Comparison of ENCODE assay signal across 16 cellular contexts in the genomic region with DNA sequence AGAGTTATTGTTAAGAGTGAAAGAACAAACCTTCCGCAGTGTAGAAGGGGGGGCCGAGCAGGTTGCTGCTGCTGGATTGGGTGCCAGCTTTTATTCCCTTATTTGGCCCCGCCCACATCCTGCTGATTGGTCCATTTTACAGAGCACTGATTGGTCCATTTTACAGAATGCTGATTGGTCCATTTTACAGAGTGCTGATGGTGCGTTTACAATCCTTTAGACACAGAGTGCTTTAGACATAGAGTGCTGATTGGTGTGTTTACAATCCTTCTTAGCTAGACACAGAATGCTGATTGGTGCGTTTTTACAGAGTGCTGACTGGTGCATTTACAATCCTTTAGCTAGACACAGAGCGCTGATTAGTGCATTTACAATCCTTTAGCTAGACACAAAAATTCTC. TPM values are rescaled to one million over a fixed set of nuclear protein-coding genes. Genes with fewer than 3 reads are reported as not detected.
DNase-seq lines count a peak whose midpoint lies in the region; ATAC-seq, FAIRE-seq and TF ChIP-seq lines count a peak whose summit lies in the region.
"Not testable (repeated sequence)": the region's sequence is repeated elsewhere in the genome, so short reads cannot be mapped to it uniquely, and the experiment has no call there.
"Had no signal": no experiment of that assay in that cellular context is flagged by ENCODE, and none has a peak within 500 bp of the region (broad histone marks: within the 10 kb centered on the region; RNA-seq: fewer than 3 reads in every experiment).

No MANE protein-coding gene starts in this region.

- H3K4me3 ChIP-seq in A549, result not testable (repeated sequence)

- POLR2A ChIA-PET in A549 (lab: Yijun Ruan, JAX); activated CD8-positive, alpha-beta T cell treated with anti-CD3 and anti-CD28 coated beads for 36 hours (lab: Charles Lee): not testable (repeated sequence)

- H3K4me1 ChIP-seq in A549, result not testable (repeated sequence)

- not testable (repeated sequence) for FAIRE-seq in A549 (lab: Jason Lieb, UNC)

- H3K4me2 ChIP-seq in A549, result not testable (repeated sequence)

- peak overlapping the region in 2 of 3 donors; percentile 53 to 68 for H3K27ac Mint-ChIP-seq in IgD-negative memory B cell
- not testable (repeated sequence) for H3K27ac Mint-ChIP-seq in activated CD8-positive, alpha-beta T cell treated with anti-CD3 and anti-CD28 coated beads for 36 hours; memory B cell

- CTCF ChIA-PET in A549 (lab: Yijun Ruan, JAX), result interaction anchor here (0.8 to 1.6 kb wide), 3 partner anchors 107 to 206 kb away, joined by 3 to 6 read pairs (median 3); partner anchors contain the start of gene SRD5A3
- CTCF ChIA-PET in activated CD8-positive, alpha-beta T cell treated with anti-CD3 and anti-CD28 coated beads for 36 hours (lab: Charles Lee), result interaction anchor here (2.4 kb wide), 1 partner anchor 206 kb away, joined by 6 read pairs; the partner anchor contains the start of gene SRD5A3

- intact Hi-C loops in activated CD8-positive, alpha-beta T cell treated with anti-CD3 and anti-CD28 coated beads for 36 hours (cut with micrococcal nuclease), result loop anchor here (5.0 kb wide), 1 partner anchor 205 kb away; the partner anchor contains the start of gene SRD5A3

- H3K9me3 Mint-ChIP-seq in IgD-negative memory B cell; activated CD8-positive, alpha-beta T cell treated with anti-CD3 and anti-CD28 coated beads for 36 hours; memory B cell: not testable (repeated sequence)

- in situ Hi-C loops in Caki2 (cut with HindIII; ENCODE audit: low pct_unique_long_range_greater_than_20kb, low sequenced_read_pairs), result not testable (repeated sequence)

- WGBS in A549 (ENCODE audit: missing lambda C conversion rate), result 78% methylated on average over 5 of the region's 6 CpGs

- not testable (repeated sequence) for TF ChIP-seq POLR2A in A549 (IDR thresholded peaks at IDR 0.05; ENCODE audit: low read length); erythroblast (IDR thresholded peaks at IDR 0.05; ENCODE audit: low read length)

- H3K4me1 Mint-ChIP-seq in IgD-negative memory B cell, result peaks cover 5 to 24% (median 15%) of the 10 kb centered on the region in 3 donors
- H3K4me1 Mint-ChIP-seq in activated CD8-positive, alpha-beta T cell treated with anti-CD3 and anti-CD28 coated beads for 36 hours (ENCODE audit: low read depth), result peaks cover 31% of the 10 kb centered on the region
- H3K4me1 Mint-ChIP-seq in memory B cell, result not testable (repeated sequence)

- not testable (repeated sequence) for H3K27ac ChIP-seq in A549

- not testable (repeated sequence) for H3K27me3 Mint-ChIP-seq in IgD-negative memory B cell, memory B cell
- peaks cover 19% of the 10 kb centered on the region for H3K27me3 Mint-ChIP-seq in activated CD8-positive, alpha-beta T cell treated with anti-CD3 and anti-CD28 coated beads for 36 hours

- not testable (repeated sequence) for TF ChIP-seq EP300 in A549 (IDR thresholded peaks at IDR 0.05)

- H3K36me3 Mint-ChIP-seq in IgD-negative memory B cell; activated CD8-positive, alpha-beta T cell treated with anti-CD3 and anti-CD28 coated beads for 36 hours (ENCODE audit: low read depth); memory B cell: not testable (repeated sequence)

- H3K9me3 ChIP-seq in A549, result not testable (repeated sequence)

- H3K4me3 Mint-ChIP-seq in IgD-negative memory B cell, result peak overlapping the region; percentile 32 to 77 (median 50)
- not testable (repeated sequence) for H3K4me3 Mint-ChIP-seq in activated CD8-positive, alpha-beta T cell treated with anti-CD3 and anti-CD28 coated beads for 36 hours; memory B cell

- TF ChIP-seq CTCF in A549 (IDR thresholded peaks at IDR 0.05); activated CD8-positive, alpha-beta T cell treated with anti-CD3 and anti-CD28 coated beads for 36 hours (IDR thresholded peaks at IDR 0.05): not testable (repeated sequence)

- DNase-seq in A549 (ENCODE audit: low read depth in 1 of 2, low spot score in 1 of 2); memory B cell (ENCODE audit: low spot score in 2 of 2): not testable (repeated sequence)
- peak; percentile 18 for DNase-seq in Caki2 (ENCODE audit: low read depth)
- DNase-seq in OCI-M1 (lab: John Stamatoyannopoulos, UW), result peak; percentile 19
- DNase-seq in activated CD8-positive, alpha-beta T cell treated with anti-CD3 and anti-CD28 coated beads for 36 hours, result peak; percentile 11
- peak; percentile 17 to 21 for DNase-seq in erythroblast (lab: John Stamatoyannopoulos, UW)

- not testable (repeated sequence) for TF ChIP-seq RAD21 in A549 (conservative IDR thresholded peaks at IDR 0.05 in 1 of 2, IDR thresholded peaks at IDR 0.05 in 1 of 2)

- not testable (repeated sequence) for ATAC-seq in A549; activated CD8-positive, alpha-beta T cell treated with anti-CD3 and anti-CD28 coated beads for 36 hours
- ATAC-seq in memory B cell (ENCODE audit: low read depth), result peak; percentile 14

TF ChIP-seq in A549, 52 proteins besides CTCF, POLR2A, EP300 and RAD21:
- TF ChIP-seq MAFK (IDR thresholded peaks at IDR 0.05; ENCODE audit: partially characterized antibody), result peak; percentile 92
TF ChIP-seq in A549: peak in this region for 1; not testable (repeated sequence) for 51.

RNA-seq across cellular contexts. Expression of gene CLOCK, which starts 5.3 kb away (rescaled TPM):
- polyA plus RNA-seq in A549 (2011; rRNA removed) (12.6 and 14.2 TPM in 2 replicates), A549 (2017; fragmentation: RNase III; extraction: RNeasy Plus Mini Kit Qiagen cat#74134 plus additional on column Dnase treatment) (6.6 to 8.0 TPM (median 7.8 TPM) in 3 replicates), IgD-negative memory B cell (4.3 TPM)
- polyA plus RNA-seq in A549 (2012; cell fraction: cytosol; rRNA removed), result 1.9 and 3.0 TPM in 2 replicates
- polyA plus RNA-seq in A549 (2012; cell fraction: nucleus; rRNA removed), result 2.1 and 2.3 TPM in 2 replicates
- polyA minus RNA-seq in A549 (2011; rRNA and poly(A)+ RNA removed), result 23.9 and 30.1 TPM in 2 replicates
- total RNA-seq in Caki2 (2014; rRNA removed; shearing (Covaris generic); ENCODE audit: low replicate concordance), result 11.3 and 25.0 TPM in 2 replicates
- 1 to 10 TPM; 8.2 to 8.8 TPM for total RNA-seq in activated CD8-positive, alpha-beta T cell treated with anti-CD3 and anti-CD28 coated beads for 36 hours

RNA-seq across cellular contexts. Expression of gene PDCL2, which starts 40.1 kb away (rescaled TPM):
- not detected in 2 replicates for polyA plus RNA-seq in A549 (2011; rRNA removed)
- not detected in 2 replicates for polyA plus RNA-seq in A549 (2012; cell fraction: cytosol; rRNA removed)
- not detected in 2 replicates for polyA plus RNA-seq in A549 (2012; cell fraction: nucleus; rRNA removed)
- not detected in 3 replicates for polyA plus RNA-seq in A549 (2017; fragmentation: RNase III; extraction: RNeasy Plus Mini Kit Qiagen cat#74134 plus additional on column Dnase treatment)
- polyA minus RNA-seq in A549 (2011; rRNA and poly(A)+ RNA removed), result not detected in 2 replicates
- not detected in 2 replicates for total RNA-seq in Caki2 (2014; rRNA removed; shearing (Covaris generic); ENCODE audit: low replicate concordance)
- not detected for polyA plus RNA-seq in IgD-negative memory B cell
- total RNA-seq in activated CD8-positive, alpha-beta T cell treated with anti-CD3 and anti-CD28 coated beads for 36 hours, result not detected
- total RNA-seq: A673; Caco-2; CD4-positive, alpha-beta T cell; CD8-positive, alpha-beta T cell; Daoy; G401; GM12878 had no signal
- polyA plus RNA-seq: AG04450, BJ, GM12878 had no signal
